In genomic region chr11:1925373-1926155, GRCh38 we compare ENCODE assay signal across 23 cellular contexts. TPM values are rescaled to one million over a fixed set of nuclear protein-coding genes. Genes with fewer than 3 reads are reported as not detected.
A peak's percentile ranks its signal among the peaks of the same experiment; 100 is the strongest.
DNase-seq lines count a peak whose midpoint lies in the region; ATAC-seq and TF ChIP-seq lines count a peak whose summit lies in the region.
"Had no signal": no experiment of that assay in that cellular context is flagged by ENCODE, and none has a peak within 500 bp of the region (broad histone marks: within the 10 kb centered on the region; RNA-seq: fewer than 3 reads in every experiment).

No MANE protein-coding gene starts in this region.

- no peaks in the 10 kb centered on the region for H3K79me1 ChIP-seq in neuronal stem cell (ENCODE audit: low read depth, low read length)

- no peaks in the 10 kb centered on the region for H3K9me3 ChIP-seq in left ventricle myocardium inferior (replicated peaks)
- H3K9me3 ChIP-seq in right atrium auricular region = no peaks in the 10 kb centered on the region
- H3K9me3 ChIP-seq in neuronal stem cell (replicated peaks in 1 of 2; ENCODE audit: control insufficient read depth in 2 of 2, insufficient read depth in 1 of 2, low read depth in 1 of 2, low read length in 2 of 2) = no peaks in the 10 kb centered on the region
- no peaks in the 10 kb centered on the region for H3K9me3 ChIP-seq in aorta (ENCODE audit: control insufficient read depth, low read length)
- H3K9me3 ChIP-seq: BLaER1 treated with 17β-estradiol and CSF1 and Interleukin-3, amounts not matched to agents 10 nM and 100 nM; SJSA1 had no signal

- H3K4me2 ChIP-seq in neuronal stem cell (ENCODE audit: insufficient read depth, low read length, poor library complexity, severe bottlenecking) = no peak overlapping the region
- H3K4me2 ChIP-seq: BLaER1 treated with 17β-estradiol and CSF1 and Interleukin-3, amounts not matched to agents 10 nM and 100 nM; GM23338 had no signal

- H3K36me3 ChIP-seq in left ventricle myocardium inferior (no peaks in the 10 kb centered on the region), right atrium auricular region (no peaks in the 10 kb centered on the region), neuronal stem cell (replicated peaks in 1 of 2; ENCODE audit: control insufficient read depth in 2 of 2, insufficient read depth in 2 of 2, low read length in 2 of 2) (no peaks in the 10 kb centered on the region), aorta (ENCODE audit: control insufficient read depth in 1 of 2, insufficient read depth in 2 of 2, low read length in 1 of 2) (no peaks in the 10 kb centered on the region)
- H3K36me3 ChIP-seq: BLaER1 treated with 17β-estradiol and CSF1 and Interleukin-3, amounts not matched to agents 10 nM and 100 nM; SJSA1 had no signal

- no peak overlapping the region for H2AFZ ChIP-seq in neuronal stem cell (ENCODE audit: low read length)
- H2AFZ ChIP-seq: GM23338 had no signal

- intact Hi-C loops in left ventricle myocardium inferior (cut with micrococcal nuclease) (no loop called here), left ventricle myocardium superior (cut with micrococcal nuclease) (no loop called here), aorta (cut with DNase I) (no loop called here)

- H4K91ac ChIP-seq in neuronal stem cell (ENCODE audit: low read depth, low read length, poor library complexity) = no peak overlapping the region

- peak overlapping the region; percentile 81 for H3K23ac ChIP-seq in neuronal stem cell (ENCODE audit: low read depth, low read length, poor library complexity)

- H2AK5ac ChIP-seq in neuronal stem cell (ENCODE audit: low read depth, low read length) = peak overlapping the region; percentile 98

- H2BK12ac ChIP-seq in neuronal stem cell (ENCODE audit: low read length) = peak overlapping the region; percentile 82

- ATAC-seq in left ventricle myocardium superior (no peak), aorta (ENCODE audit: low FRiP score) (no peak), HG02759 (IDR thresholded peaks at IDR 0.05; ENCODE audit: unreplicated experiment) (no peak), GM21390 (IDR thresholded peaks at IDR 0.05; ENCODE audit: unreplicated experiment) (no peak)
- ATAC-seq: GM23338, HCT116, K562, PC-3 had no signal

- TF ChIP-seq CTCF in left ventricle myocardium inferior (IDR thresholded peaks at IDR 0.05; ENCODE audit: borderline replicate concordance) = no peak
- TF ChIP-seq CTCF in right atrium auricular region (IDR thresholded peaks at IDR 0.05) = no peak

- H3K4me3 ChIP-seq in left ventricle myocardium inferior = no peak overlapping the region
- H3K4me3 ChIP-seq in right atrium auricular region = no peak overlapping the region
- H3K4me3 ChIP-seq in neuronal stem cell (ENCODE audit: low read length in 2 of 2) = no peak overlapping the region
- no peak overlapping the region for H3K4me3 ChIP-seq in aorta (ENCODE audit: low read length in 2 of 2)
- H3K4me3 ChIP-seq: BLaER1 treated with 17β-estradiol and CSF1 and Interleukin-3, amounts not matched to agents 10 nM and 100 nM; GM23338; K562; SJSA1 had no signal

- no peak overlapping the region for H3K9ac ChIP-seq in neuronal stem cell (ENCODE audit: low read depth, low read length, poor library complexity)
- H3K9ac ChIP-seq: BLaER1 treated with 17β-estradiol and CSF1 and Interleukin-3, amounts not matched to agents 10 nM and 100 nM had no signal

- peak overlapping the region; percentile 66 for H3K4ac ChIP-seq in neuronal stem cell (ENCODE audit: low read length)

- H2BK120ac ChIP-seq in neuronal stem cell (ENCODE audit: low read depth, low read length) = no peak overlapping the region

- H3K18ac ChIP-seq in neuronal stem cell (ENCODE audit: low read length) = peak overlapping the region; percentile 35

- peak overlapping the region; percentile 92 for H3K27ac ChIP-seq in left ventricle myocardium inferior (replicated peaks)
- peak overlapping the region in 1 of 2 donors; percentile 51 for H3K27ac ChIP-seq in right atrium auricular region
- no peak overlapping the region for H3K27ac ChIP-seq in neuronal stem cell (replicated peaks; ENCODE audit: low read length)
- no peak overlapping the region for H3K27ac ChIP-seq in aorta (ENCODE audit: low read depth in 1 of 2, low read length in 2 of 2)
- H3K27ac ChIP-seq: BLaER1 treated with 17β-estradiol and CSF1 and Interleukin-3, amounts not matched to agents 10 nM and 100 nM had no signal

- no peak overlapping the region for H4K8ac ChIP-seq in neuronal stem cell (ENCODE audit: low read depth, low read length)

- no CpG with 5 or more reads among the region's 23 CpGs for whole genome bisulfite sequencing in neuronal stem cell (ENCODE audit: extremely low coverage in 2 of 2, insufficient read length in 2 of 2, insufficient replicate concordance in 1 of 2), 2 donors
- WGBS in aorta, 2 donors = 92 to 93% methylated on average over 21 to 23 of the region's 23 CpGs

- peaks cover 80% of the 10 kb centered on the region for H3K4me1 ChIP-seq in left ventricle myocardium inferior
- peaks cover 0 to 40% of the 10 kb centered on the region in 2 donors for H3K4me1 ChIP-seq in right atrium auricular region
- peaks cover 9 to 16% of the 10 kb centered on the region in 2 donors for H3K4me1 ChIP-seq in neuronal stem cell (ENCODE audit: control insufficient read depth in 2 of 2, insufficient read depth in 1 of 2, low read depth in 1 of 2, low read length in 2 of 2)
- H3K4me1 ChIP-seq in aorta (ENCODE audit: control insufficient read depth in 1 of 2, insufficient read depth in 2 of 2, low read length in 2 of 2) = no peaks in the 10 kb centered on the region

- H3K14ac ChIP-seq in neuronal stem cell (ENCODE audit: low read length) = no peak overlapping the region

- H2BK5ac ChIP-seq in neuronal stem cell (ENCODE audit: low read length) = peak overlapping the region; percentile 66

- no peak for DNase-seq in left ventricle myocardium inferior
- DNase-seq in right atrium auricular region (ENCODE audit: low spot score) = no peak
- DNase-seq in left ventricle myocardium superior = peak; percentile 27
- no peak for DNase-seq in neuronal stem cell (ENCODE audit: low spot score)
- DNase-seq in aorta = peak; percentile 27 to 57
- no peak for DNase-seq in superior temporal gyrus (ENCODE audit: extremely low spot score)
- DNase-seq: CD8-positive, alpha-beta memory T cell; DMS79; NCI-H1092 treated with DMSO at 0.1 percent for 48 hours; NCI-H146; NCI-H2029 treated with DMSO at 0.1 percent for 48 hours; NCI-H2171; NCI-H526; PC-3; RPMI8226 had no signal

- no peaks in the 10 kb centered on the region for H3K27me3 ChIP-seq in left ventricle myocardium inferior (ENCODE audit: low read depth)
- H3K27me3 ChIP-seq in right atrium auricular region = no peaks in the 10 kb centered on the region
- peaks cover 0 to 4% (median 0%) of the 10 kb centered on the region in 3 experiments for H3K27me3 ChIP-seq in neuronal stem cell (ENCODE audit: control insufficient read depth in 3 of 3, insufficient read depth in 3 of 3, low read depth in 1 of 3, low read length in 3 of 3)
- no peaks in the 10 kb centered on the region for H3K27me3 ChIP-seq in aorta (ENCODE audit: control insufficient read depth in 1 of 2, insufficient read depth in 2 of 2, low read length in 1 of 2)
- H3K27me3 ChIP-seq: BLaER1 treated with 17β-estradiol and CSF1 and Interleukin-3, amounts not matched to agents 10 nM and 100 nM had no signal

- peak overlapping the region; percentile 55 for H2BK15ac ChIP-seq in neuronal stem cell (ENCODE audit: low read length)

RNA-seq across cellular contexts. Expression of gene TNNT3, which starts 6.1 kb away (rescaled TPM):
- total RNA-seq in left ventricle myocardium inferior (30.7 TPM), right atrium auricular region (10 to 100 TPM; 12.8 to 16.4 TPM), left ventricle myocardium superior (46.1 TPM), aorta (10 to 100 TPM in 1 of 2 donors, 1 to 10 TPM in 1; 8.8 to 54.3 TPM)
- polyA plus RNA-seq in neuronal stem cell (2013, experiment 1 of 2) = 0.49 TPM
- polyA plus RNA-seq in neuronal stem cell (2013, experiment 2 of 2) = 0.32 TPM
- 1 to 10 TPM; 3.4 to 3.9 TPM for polyA plus RNA-seq in aorta
- total RNA-seq: A673, GM23338, K562, PC-3 had no signal
- polyA plus RNA-seq: CD8-positive, alpha-beta memory T cell; GM23338 had no signal

RNA-seq across cellular contexts. Expression of gene MRPL23, which starts 21.6 kb away (rescaled TPM):
- total RNA-seq in left ventricle myocardium inferior = 93.6 TPM
- total RNA-seq in right atrium auricular region = 100 to 1,000 TPM; 128 to 210 TPM
- total RNA-seq in left ventricle myocardium superior = 102 TPM
- polyA plus RNA-seq in neuronal stem cell (2013, experiment 1 of 2) = 89.1 TPM
- polyA plus RNA-seq in neuronal stem cell (2013, experiment 2 of 2) = 89.3 TPM
- 10 to 100 TPM; 23.4 to 43.9 TPM for total RNA-seq in aorta
- polyA plus RNA-seq in aorta = 100 to 1,000 TPM in 1 of 2 donors, 10 to 100 TPM in 1; 82.3 to 143 TPM

RNA-seq across cellular contexts. Expression of gene PRR33, which starts 33.9 kb away (rescaled TPM):
- 2.4 TPM for total RNA-seq in left ventricle myocardium inferior
- under 1 TPM in 1 of 2 donors, not detected in 1; 0.33 TPM for total RNA-seq in right atrium auricular region
- 4.4 TPM for total RNA-seq in left ventricle myocardium superior
- not detected for polyA plus RNA-seq in neuronal stem cell (2013, experiment 1 of 2)
- not detected for polyA plus RNA-seq in neuronal stem cell (2013, experiment 2 of 2)
- total RNA-seq in aorta = not detected
- polyA plus RNA-seq in aorta = not detected
- total RNA-seq: A673; CD8-positive, alpha-beta memory T cell; GM23338; K562; PC-3; SJSA1 had no signal
- polyA plus RNA-seq: GM23338, K562 had no signal

Comparison
In these comparisons a context has a peak if more than half of its experiments do, and no peak if none do; other contexts are left out.
1. DNase-seq: peak in left ventricle myocardium superior (single experiment) and aorta (2 of 2); none in left ventricle myocardium inferior (single experiment), right atrium auricular region (single experiment), neuronal stem cell (single experiment) and superior temporal gyrus (single experiment).